ENCODE assay signal across 9 cellular contexts in the genomic region with DNA sequence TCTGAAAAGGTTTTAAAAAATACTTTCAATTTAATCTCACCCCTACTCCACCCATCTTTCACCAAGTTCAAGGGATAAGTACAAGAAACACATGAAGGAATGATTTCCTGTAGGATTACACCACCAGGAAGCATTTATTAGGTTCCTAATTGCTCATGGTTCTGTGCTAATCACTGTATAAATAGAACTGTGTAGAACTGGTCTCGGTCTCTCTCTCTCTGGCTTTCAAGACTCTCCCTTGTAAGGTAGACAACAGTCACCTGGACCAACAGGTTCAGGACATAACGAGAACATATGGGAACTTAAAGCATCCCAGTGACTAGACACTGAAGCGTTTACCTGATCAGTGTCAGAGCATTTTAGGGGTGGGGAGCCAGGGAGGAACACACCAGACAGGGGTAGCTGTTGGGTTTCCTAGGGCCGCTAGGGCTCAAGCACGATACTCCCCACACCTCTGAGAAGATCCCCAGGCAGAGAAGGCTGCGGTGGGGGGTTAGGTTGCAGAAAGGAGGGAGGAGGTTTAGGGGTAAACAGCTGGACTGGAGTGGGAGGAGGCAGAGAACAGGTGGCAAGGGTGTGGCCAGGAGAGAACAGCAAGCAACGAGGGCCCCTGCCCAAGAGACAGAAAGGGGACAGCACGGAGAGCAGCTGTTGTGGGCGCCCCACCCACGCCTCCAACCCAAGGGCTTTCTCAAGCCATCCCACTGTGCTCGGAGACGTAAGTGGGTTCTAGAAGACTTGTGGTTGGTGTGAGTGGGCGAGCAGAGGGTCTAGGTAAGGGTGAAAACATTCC. TPM values are rescaled to one million over a fixed set of nuclear protein-coding genes. Genes with fewer than 3 reads are reported as not detected.
DNase-seq lines count a peak whose midpoint lies in the region; ATAC-seq, FAIRE-seq and TF ChIP-seq lines count a peak whose summit lies in the region.
"Had no signal": no experiment of that assay in that cellular context is flagged by ENCODE, and none has a peak within 500 bp of the region (broad histone marks: within the 10 kb centered on the region; RNA-seq: fewer than 3 reads in every experiment).

No MANE protein-coding gene starts in this region.

- no peak overlapping the region for H3K4me2 ChIP-seq in SK-N-SH
- no peak overlapping the region for H3K4me2 ChIP-seq in MM.1S (ENCODE audit: low read depth, low read length)

- no peaks in the 10 kb centered on the region for H4K20me1 ChIP-seq in SK-N-SH (ENCODE audit: insufficient read depth)
- no peaks in the 10 kb centered on the region for H4K20me1 ChIP-seq in MM.1S (ENCODE audit: insufficient read depth, low read length)

- H3K4me1 ChIP-seq in SK-N-SH (ENCODE audit: control insufficient read depth in 1 of 2, insufficient read depth in 2 of 2, low read depth in 1 of 2, low read length in 1 of 2) (peaks cover 0 to 3% of the 10 kb centered on the region in 2 experiments; a peak in 1 of 4 replicates), MM.1S (ENCODE audit: low read length) (peaks cover 2% of the 10 kb centered on the region; the same call in 1 of the 2 replicates)

- DNase-seq in GM18507 (ENCODE audit: extremely low spot score, insufficient read length, low read depth) (no peak), left colon (peak; percentile 71 to 74), NCI-H1436 (lab: John Stamatoyannopoulos, UW) (no peak), SK-N-SH (no peak), MM.1S (no peak), NCI-H526 (lab: John Stamatoyannopoulos, UW) (no peak)
- DNase-seq: activated CD4-positive, alpha-beta T cell treated with anti-CD3 and anti-CD28 coated beads, Interleukin-2, amount 50 U/mL, for 48 hours had no signal

- no peaks in the 10 kb centered on the region for H3K9me3 ChIP-seq in SK-N-SH
- no peaks in the 10 kb centered on the region for H3K9me3 ChIP-seq in MM.1S (replicated peaks; ENCODE audit: insufficient read depth, low read length)

- no peak for TF ChIP-seq EP300 in SK-N-SH (IDR thresholded peaks at IDR 0.05; ENCODE audit: borderline replicate concordance in 1 of 2, low read depth in 1 of 2, low read length in 1 of 2)

- POLR2A ChIA-PET in SK-N-SH (lab: Yijun Ruan, JAX) = no interaction called here

- 60% methylated on average over 13 of the region's 13 CpGs for WGBS in SK-N-SH (ENCODE audit: low lambda C conversion rate)

- H3K4me3 ChIP-seq in SK-N-SH (ENCODE audit: low read depth in 2 of 2, low read length in 1 of 2) (no peak overlapping the region), MM.1S (ENCODE audit: low read length) (no peak overlapping the region)

- peak; percentile 94 for FAIRE-seq in GM18507 (lab: Jason Lieb, UNC)

- TF ChIP-seq CTCF in SK-N-SH (IDR thresholded peaks at IDR 0.05) (no peak), MM.1S (IDR thresholded peaks at IDR 0.05; ENCODE audit: low read length) (no peak)

- H3K36me3 ChIP-seq in SK-N-SH (replicated peaks in 1 of 2; ENCODE audit: control insufficient read depth in 1 of 2, insufficient read depth in 2 of 2, low read length in 1 of 2) = no peaks in the 10 kb centered on the region
- no peaks in the 10 kb centered on the region for H3K36me3 ChIP-seq in MM.1S (replicated peaks; ENCODE audit: insufficient read depth, low read length)

- CTCF ChIA-PET in SK-N-SH (lab: Yijun Ruan, JAX) = no interaction called here

- H3K9ac ChIP-seq in SK-N-SH (no peak overlapping the region), MM.1S (ENCODE audit: low read length) (no peak overlapping the region)

- no peaks in the 10 kb centered on the region for H3K9me2 ChIP-seq in SK-N-SH
- H3K9me2 ChIP-seq in MM.1S (replicated peaks; ENCODE audit: insufficient read depth, low read length) = no peaks in the 10 kb centered on the region

- no peak for TF ChIP-seq RAD21 in SK-N-SH (IDR thresholded peaks at IDR 0.05; ENCODE audit: low read length)

- intact Hi-C loops in left colon (cut with DNase I, micrococcal nuclease) = no loop called here

- H3F3A ChIP-seq in SK-N-SH (replicated peaks; ENCODE audit: insufficient read depth) (no peaks in the 10 kb centered on the region), MM.1S (ENCODE audit: insufficient read depth, low read length) (no peaks in the 10 kb centered on the region)

- H2AFZ ChIP-seq in SK-N-SH (ENCODE audit: low read depth) (no peak overlapping the region), MM.1S (ENCODE audit: low read length) (no peak overlapping the region)

- ATAC-seq in GM21390 (IDR thresholded peaks at IDR 0.05; ENCODE audit: unreplicated experiment) (peak; percentile 80), HG03159 (IDR thresholded peaks at IDR 0.05; ENCODE audit: unreplicated experiment) (peak; percentile 78), left colon (peak; percentile 91)

- H3K79me2 ChIP-seq in SK-N-SH (ENCODE audit: insufficient read depth) (no peaks in the 10 kb centered on the region), MM.1S (ENCODE audit: low read length) (no peaks in the 10 kb centered on the region)

- H3K27ac ChIP-seq in SK-N-SH (ENCODE audit: low read depth in 2 of 2, low read length in 1 of 2) (no peak overlapping the region), MM.1S (ENCODE audit: low read length) (no peak overlapping the region)

- H3K27me3 ChIP-seq in SK-N-SH (ENCODE audit: insufficient read depth) (no peaks in the 10 kb centered on the region; the same call in 1 of the 2 replicates), MM.1S (replicated peaks; ENCODE audit: insufficient read depth, low read length) (0 out of 2 replicates have a peak, but pooled peaks cover 7% of the 10 kb centered on the region)

TF ChIP-seq in SK-N-SH, 30 proteins besides CTCF, POLR2A, EP300 and RAD21 (continues in another document):
- TF ChIP-seq NRF1 (IDR thresholded peaks at IDR 0.05; ENCODE audit: low read depth, low read length) (no peak), MXI1 (IDR thresholded peaks at IDR 0.05; ENCODE audit: low read depth, low read length) (no peak), TAF1 (IDR thresholded peaks at IDR 0.05; ENCODE audit: borderline replicate concordance, low read depth, low read length) (no peak), RCOR1 (IDR thresholded peaks at IDR 0.05; ENCODE audit: low read length) (no peak), JUND (IDR thresholded peaks at IDR 0.05) (no peak), FOXM1 (IDR thresholded peaks at IDR 0.05; ENCODE audit: low read depth) (no peak), POLR2AphosphoS5 (IDR thresholded peaks at IDR 0.05; ENCODE audit: low read depth, low read length) (no peak), GATA2 (CRISPR knock-in tag; IDR thresholded peaks at IDR 0.05) (no peak), FOSL2 (IDR thresholded peaks at IDR 0.05; ENCODE audit: borderline replicate concordance, low read depth) (no peak), MEF2A (IDR thresholded peaks at IDR 0.05; ENCODE audit: borderline replicate concordance, low read depth) (no peak), FOXJ3 (CRISPR knock-in tag; IDR thresholded peaks at IDR 0.05) (no peak), EZH2phosphoT487 (IDR thresholded peaks at IDR 0.05; ENCODE audit: borderline replicate concordance, low read depth) (no peak), NFIC (IDR thresholded peaks at IDR 0.05; ENCODE audit: borderline replicate concordance) (no peak)
- TF ChIP-seq, protein P1, sequence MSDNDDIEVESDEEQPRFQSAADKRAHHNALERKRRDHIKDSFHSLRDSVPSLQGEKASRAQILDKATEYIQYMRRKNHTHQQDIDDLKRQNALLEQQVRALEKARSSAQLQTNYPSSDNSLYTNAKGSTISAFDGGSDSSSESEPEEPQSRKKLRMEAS (IDR thresholded peaks at IDR 0.05; ENCODE audit: low read depth) = no peak
- TF ChIP-seq, protein P2, sequence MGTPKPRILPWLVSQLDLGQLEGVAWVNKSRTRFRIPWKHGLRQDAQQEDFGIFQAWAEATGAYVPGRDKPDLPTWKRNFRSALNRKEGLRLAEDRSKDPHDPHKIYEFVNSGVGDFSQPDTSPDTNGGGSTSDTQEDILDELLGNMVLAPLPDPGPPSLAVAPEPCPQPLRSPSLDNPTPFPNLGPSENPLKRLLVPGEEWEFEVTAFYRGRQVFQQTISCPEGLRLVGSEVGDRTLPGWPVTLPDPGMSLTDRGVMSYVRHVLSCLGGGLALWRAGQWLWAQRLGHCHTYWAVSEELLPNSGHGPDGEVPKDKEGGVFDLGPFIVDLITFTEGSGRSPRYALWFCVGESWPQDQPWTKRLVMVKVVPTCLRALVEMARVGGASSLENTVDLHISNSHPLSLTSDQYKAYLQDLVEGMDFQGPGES (IDR thresholded peaks at IDR 0.05; ENCODE audit: low read depth, low read length) = no peak
- TF ChIP-seq, protein P3, sequence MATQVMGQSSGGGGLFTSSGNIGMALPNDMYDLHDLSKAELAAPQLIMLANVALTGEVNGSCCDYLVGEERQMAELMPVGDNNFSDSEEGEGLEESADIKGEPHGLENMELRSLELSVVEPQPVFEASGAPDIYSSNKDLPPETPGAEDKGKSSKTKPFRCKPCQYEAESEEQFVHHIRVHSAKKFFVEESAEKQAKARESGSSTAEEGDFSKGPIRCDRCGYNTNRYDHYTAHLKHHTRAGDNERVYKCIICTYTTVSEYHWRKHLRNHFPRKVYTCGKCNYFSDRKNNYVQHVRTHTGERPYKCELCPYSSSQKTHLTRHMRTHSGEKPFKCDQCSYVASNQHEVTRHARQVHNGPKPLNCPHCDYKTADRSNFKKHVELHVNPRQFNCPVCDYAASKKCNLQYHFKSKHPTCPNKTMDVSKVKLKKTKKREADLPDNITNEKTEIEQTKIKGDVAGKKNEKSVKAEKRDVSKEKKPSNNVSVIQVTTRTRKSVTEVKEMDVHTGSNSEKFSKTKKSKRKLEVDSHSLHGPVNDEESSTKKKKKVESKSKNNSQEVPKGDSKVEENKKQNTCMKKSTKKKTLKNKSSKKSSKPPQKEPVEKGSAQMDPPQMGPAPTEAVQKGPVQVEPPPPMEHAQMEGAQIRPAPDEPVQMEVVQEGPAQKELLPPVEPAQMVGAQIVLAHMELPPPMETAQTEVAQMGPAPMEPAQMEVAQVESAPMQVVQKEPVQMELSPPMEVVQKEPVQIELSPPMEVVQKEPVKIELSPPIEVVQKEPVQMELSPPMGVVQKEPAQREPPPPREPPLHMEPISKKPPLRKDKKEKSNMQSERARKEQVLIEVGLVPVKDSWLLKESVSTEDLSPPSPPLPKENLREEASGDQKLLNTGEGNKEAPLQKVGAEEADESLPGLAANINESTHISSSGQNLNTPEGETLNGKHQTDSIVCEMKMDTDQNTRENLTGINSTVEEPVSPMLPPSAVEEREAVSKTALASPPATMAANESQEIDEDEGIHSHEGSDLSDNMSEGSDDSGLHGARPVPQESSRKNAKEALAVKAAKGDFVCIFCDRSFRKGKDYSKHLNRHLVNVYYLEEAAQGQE (IDR thresholded peaks at IDR 0.05; ENCODE audit: low read depth, low read length) = no peak

RNA-seq across cellular contexts. Expression of a gene that starts 52.5 kb away (rescaled TPM):
- 10 to 100 TPM; 18.3 to 20.1 TPM for total RNA-seq in left colon
- polyA plus RNA-seq in SK-N-SH (2012; rRNA removed) = 8.2 and 8.9 TPM in 2 replicates
- polyA plus RNA-seq in SK-N-SH (2012; cell fraction: cytosol; rRNA removed) = 9.6 and 10.1 TPM in 2 replicates
- polyA plus RNA-seq in SK-N-SH (2012; cell fraction: nucleus; rRNA removed) = 11.3 and 12.2 TPM in 2 replicates

Comparison
In these comparisons a context has a peak if more than half of its experiments do, and no peak if none do; other contexts are left out.
1. DNase-seq: peak in left colon (2 of 2); none in GM18507 (single experiment), NCI-H1436 (single experiment), SK-N-SH (single experiment), MM.1S (single experiment) and NCI-H526 (0 of 2).
2. Peak in every context shown above with its lines, with median percentiles within 50 percentile points of each other: ATAC-seq.